ENCODE assay signal across 19 cellular contexts in the genomic region with DNA sequence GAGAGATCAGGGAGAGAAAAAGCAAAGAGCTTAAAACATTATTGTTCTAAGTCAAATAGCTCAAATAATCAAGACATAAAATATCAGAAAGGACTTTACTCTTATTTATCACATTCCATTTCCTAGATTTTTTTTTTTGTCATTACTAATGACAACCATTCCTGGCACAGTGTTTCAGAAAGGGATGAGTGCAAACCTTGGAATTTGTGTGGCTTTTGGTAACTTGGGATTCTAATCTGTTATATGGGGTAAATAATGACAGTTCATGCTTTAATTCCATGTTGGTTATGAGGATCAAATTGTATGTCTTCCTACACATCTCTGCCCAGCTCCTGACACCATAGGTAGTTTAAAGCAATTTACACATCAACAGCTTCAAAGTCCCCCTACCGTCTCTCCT.
DNase-seq lines count a peak whose midpoint lies in the region; ATAC-seq and TF ChIP-seq lines count a peak whose summit lies in the region.
"Had no signal": no experiment of that assay in that cellular context is flagged by ENCODE, and none has a peak within 500 bp of the region (broad histone marks: within the 10 kb centered on the region; RNA-seq: fewer than 3 reads in every experiment).

No MANE protein-coding gene starts in this region.

- intact Hi-C loops in esophagus squamous epithelium (cut with DNase I), result no loop called here

- H3K9me3 ChIP-seq in GM23248 (ENCODE audit: low read depth), result no peaks in the 10 kb centered on the region
- H3K9me3 ChIP-seq in WERI-Rb-1 (ENCODE audit: severe bottlenecking), result no peaks in the 10 kb centered on the region
- H3K9me3 ChIP-seq in esophagus squamous epithelium, result peaks cover 0 to 4% (median 0%) of the 10 kb centered on the region in 3 donors
- H3K9me3 ChIP-seq: BLaER1 had no signal

- 53 to 61% methylated on average over 1 of the region's 1 CpG for WGBS in GM23248 (ENCODE audit: low coverage in 1 of 2, low lambda C conversion rate in 2 of 2, missing lambda C conversion rate in 2 of 2), 2 experiments
- WGBS in esophagus squamous epithelium, 2 donors, result 68 to 75% methylated on average over 1 of the region's 1 CpG

- H3K9me3 Mint-ChIP-seq in WTC11, result peaks cover 2% of the 10 kb centered on the region

- peak; percentile 57 for ATAC-seq in WTC11

- in situ Hi-C loops in GM23248 (cut with MboI), result no loop called here

- no peaks in the 10 kb centered on the region for H3K79me2 ChIP-seq in GM23248 (ENCODE audit: insufficient read depth)

- H3K36me3 Mint-ChIP-seq in WTC11, result no peaks in the 10 kb centered on the region
- H3K36me3 Mint-ChIP-seq: CD4-positive, alpha-beta memory T cell had no signal

- H4K20me1 ChIP-seq in GM23248 (ENCODE audit: insufficient read depth), result no peaks in the 10 kb centered on the region
- H4K20me1 ChIP-seq: BLaER1 had no signal

- no peak overlapping the region for H3K27ac Mint-ChIP-seq in WTC11
- H3K27ac Mint-ChIP-seq: CD4-positive, alpha-beta memory T cell had no signal

- CTCF ChIA-PET in WTC11 (lab: Charles Lee), result no interaction called here

- H3F3A ChIP-seq in GM23248 (ENCODE audit: insufficient read depth), result peaks cover 4% of the 10 kb centered on the region; the same call in 1 of the 2 replicates

- H3K27ac ChIP-seq in GM23248, result peak overlapping the region; percentile 43
- no peak overlapping the region for H3K27ac ChIP-seq in WERI-Rb-1
- no peak overlapping the region for H3K27ac ChIP-seq in caudate nucleus (ENCODE audit: low read depth, low read length)
- H3K27ac ChIP-seq in esophagus squamous epithelium, result no peak overlapping the region
- H3K27ac ChIP-seq: BLaER1, SK-N-MC had no signal

- no peaks in the 10 kb centered on the region for H3K27me3 Mint-ChIP-seq in WTC11 (ENCODE audit: low read depth)
- H3K27me3 Mint-ChIP-seq: CD4-positive, alpha-beta memory T cell had no signal

- TF ChIP-seq POLR2A in esophagus squamous epithelium (IDR thresholded peaks at IDR 0.05), result no peak

- H3K4me3 ChIP-seq in GM23248 (peak overlapping the region; percentile 29), fibroblast of the aortic adventitia (ENCODE audit: low read depth, low read length) (no peak overlapping the region), WERI-Rb-1 (ENCODE audit: low read depth, low read length) (no peak overlapping the region), esophagus squamous epithelium (no peak overlapping the region)
- H3K4me3 ChIP-seq: BLaER1, SK-N-MC had no signal

- DNase-seq in AG08396 (ENCODE audit: low spot score) (peak; percentile 8), GM23248 (peak; percentile 74), WTC11 (ENCODE audit: low spot score) (no peak), fibroblast of the aortic adventitia (ENCODE audit: low read depth) (peak; percentile 48), WERI-Rb-1 (no peak), NCI-H1105 treated with DMSO at 0.1 percent for 48 hours (lab: John Stamatoyannopoulos, UW) (no peak), caudate nucleus (lab: John Stamatoyannopoulos, UW) (no peak), esophagus squamous epithelium (lab: John Stamatoyannopoulos, UW) (no peak)
- DNase-seq: 8988T; CD4-positive, alpha-beta memory T cell; DMS153; NCI-H1694 treated with DMSO at 0.1 percent for 48 hours; NCI-H2227 treated with DMSO at 0.1 percent for 48 hours; NCI-H510A treated with DMSO at 0.1 percent for 48 hours; NCI-H774; OCI-M1; SHP77 had no signal

- POLR2A ChIA-PET in WTC11 (lab: Charles Lee), result no interaction called here

- H3K36me3 ChIP-seq in GM23248 (ENCODE audit: low read depth) (no peaks in the 10 kb centered on the region), WERI-Rb-1 (no peaks in the 10 kb centered on the region), esophagus squamous epithelium (no peaks in the 10 kb centered on the region)
- H3K36me3 ChIP-seq: BLaER1 had no signal

- H3K4me2 ChIP-seq in GM23248 (ENCODE audit: unreplicated experiment), result peak overlapping the region; percentile 59
- H3K4me2 ChIP-seq: BLaER1 had no signal

- H3K4me1 ChIP-seq in GM23248 (ENCODE audit: insufficient read depth) (peaks cover 17% of the 10 kb centered on the region), esophagus squamous epithelium (no peaks in the 10 kb centered on the region)
- H3K4me1 ChIP-seq: BLaER1 had no signal

- H3K27me3 ChIP-seq in GM23248 (replicated peaks; ENCODE audit: insufficient read depth) (no peaks in the 10 kb centered on the region), WERI-Rb-1 (ENCODE audit: insufficient read depth, low read depth, severe bottlenecking) (no peaks in the 10 kb centered on the region), esophagus squamous epithelium (no peaks in the 10 kb centered on the region)
- H3K27me3 ChIP-seq: BLaER1 had no signal

- peaks cover 27% of the 10 kb centered on the region for H3K4me1 Mint-ChIP-seq in WTC11
- H3K4me1 Mint-ChIP-seq: CD4-positive, alpha-beta memory T cell had no signal

- peak overlapping the region; percentile 28 for H3K9ac ChIP-seq in GM23248
- H3K9ac ChIP-seq: BLaER1 had no signal

- H3K9me2 ChIP-seq in GM23248 (ENCODE audit: insufficient read depth), result no peaks in the 10 kb centered on the region

- TF ChIP-seq CTCF in WTC11 (IDR thresholded peaks at IDR 0.05) (no peak), fibroblast of the aortic adventitia (IDR thresholded peaks at IDR 0.05; ENCODE audit: insufficient read depth, low read length) (no peak), WERI-Rb-1 (IDR thresholded peaks at IDR 0.05; ENCODE audit: low read depth, low read length) (no peak), esophagus squamous epithelium (IDR thresholded peaks at IDR 0.05) (no peak)

- H2AFZ ChIP-seq in GM23248, result peak overlapping the region; percentile 52

- no peak overlapping the region for H3K4me3 Mint-ChIP-seq in WTC11
- H3K4me3 Mint-ChIP-seq: CD4-positive, alpha-beta memory T cell had no signal

TF ChIP-seq in WTC11, 78 proteins besides CTCF, POLR2A, EP300 and RAD21:
- TF ChIP-seq, protein P1, sequence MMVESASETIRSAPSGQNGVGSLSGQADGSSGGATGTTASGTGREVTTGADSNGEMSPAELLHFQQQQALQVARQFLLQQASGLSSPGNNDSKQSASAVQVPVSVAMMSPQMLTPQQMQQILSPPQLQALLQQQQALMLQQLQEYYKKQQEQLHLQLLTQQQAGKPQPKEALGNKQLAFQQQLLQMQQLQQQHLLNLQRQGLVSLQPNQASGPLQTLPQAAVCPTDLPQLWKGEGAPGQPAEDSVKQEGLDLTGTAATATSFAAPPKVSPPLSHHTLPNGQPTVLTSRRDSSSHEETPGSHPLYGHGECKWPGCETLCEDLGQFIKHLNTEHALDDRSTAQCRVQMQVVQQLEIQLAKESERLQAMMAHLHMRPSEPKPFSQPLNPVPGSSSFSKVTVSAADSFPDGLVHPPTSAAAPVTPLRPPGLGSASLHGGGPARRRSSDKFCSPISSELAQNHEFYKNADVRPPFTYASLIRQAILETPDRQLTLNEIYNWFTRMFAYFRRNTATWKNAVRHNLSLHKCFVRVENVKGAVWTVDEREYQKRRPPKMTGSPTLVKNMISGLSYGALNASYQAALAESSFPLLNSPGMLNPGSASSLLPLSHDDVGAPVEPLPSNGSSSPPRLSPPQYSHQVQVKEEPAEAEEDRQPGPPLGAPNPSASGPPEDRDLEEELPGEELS (CRISPR knock-in tag; IDR thresholded peaks at IDR 0.05), result no peak
- no peak for TF ChIP-seq CREB1 (CRISPR knock-in tag; IDR thresholded peaks at IDR 0.05)
- TF ChIP-seq TCF7 (CRISPR knock-in tag; IDR thresholded peaks at IDR 0.05; ENCODE audit: low read depth), result no peak

Comparison
In these comparisons a context has a peak if more than half of its experiments do, and no peak if none do; other contexts are left out.
1. DNase-seq: peak in AG08396 (single experiment), GM23248 (single experiment) and fibroblast of the aortic adventitia (single experiment); none in WTC11 (single experiment), WERI-Rb-1 (single experiment), NCI-H1105 treated with DMSO at 0.1 percent for 48 hours (single experiment), caudate nucleus (0 of 61) and esophagus squamous epithelium (single experiment).